ENCODE assay signal across 22 cellular contexts in the genomic region with DNA sequence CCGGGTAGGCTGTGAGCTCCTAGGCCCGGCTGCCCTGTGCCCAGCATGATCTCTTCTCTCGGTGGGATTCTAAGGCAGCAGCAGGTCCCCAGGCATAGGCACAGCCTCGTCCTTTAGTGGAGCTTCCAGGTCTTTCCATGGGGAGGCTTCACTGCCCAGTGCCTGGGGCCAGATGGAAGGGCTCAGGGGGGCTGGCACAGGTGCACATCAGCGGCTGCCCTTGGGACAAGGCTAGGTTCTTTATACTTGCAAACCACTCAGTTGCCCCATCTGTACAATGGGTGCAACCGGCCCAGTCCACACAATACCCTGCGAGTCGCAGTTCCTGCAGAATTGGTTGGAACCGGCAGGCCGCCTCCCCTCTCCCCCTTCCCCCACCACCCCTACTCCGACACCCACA.
"Had no signal": no experiment of that assay in that cellular context is flagged by ENCODE, and none has a peak within 500 bp of the region (broad histone marks: within the 10 kb centered on the region; RNA-seq: fewer than 3 reads in every experiment).

No MANE protein-coding gene starts in this region.

- ATAC-seq: foreskin keratinocyte; gastroesophageal sphincter; heart left ventricle; left ventricle myocardium superior; lower lobe of right lung; natural killer cell; sciatic nerve; stimulated activated naive B cell treated with anti-CD40 and anti-IgM and Interleukin-4, amounts not matched to agents 10 μg/mL and 1 μg/mL and 100 μg/mL, for 72 hours had no signal

- DNase-seq: colonic mucosa; effector CD8-positive, alpha-beta T cell; endodermal cell; foreskin keratinocyte; kidney glomerular epithelial cell; left ventricle myocardium superior; natural killer cell; stimulated activated CD4-positive, alpha-beta T cell treated with anti-CD3 and anti-CD28 coated beads, Interleukin-4, amount 100 ng/mL, for 4 hours; stimulated activated naive B cell treated with anti-CD40 and anti-IgM and Interleukin-4, amounts not matched to agents 10 μg/mL and 1 μg/mL and 100 μg/mL, for 72 hours; transverse colon had no signal

- H3K4me3 Mint-ChIP-seq: dendritic cell treated with granulocyte-macrophage colony-stimulating factor and Interleukin-4, amounts not matched to agents 40 ng/mL and 50 ng/mL, for 4 days; endodermal cell; natural killer cell; stimulated activated naive B cell treated with anti-CD40 and anti-IgM and Interleukin-4, amounts not matched to agents 10 μg/mL and 1 μg/mL and 100 μg/mL, for 72 hours; stimulated activated naive CD8-positive, alpha-beta T cell treated with anti-CD3 and anti-CD28 coated beads, Interleukin-15, Interleukin-2, amounts not matched to agents 100 ng/mL and 50 ng/mL, for 24 hours had no signal

- H3K27me3 ChIP-seq: colonic mucosa, esophagus muscularis mucosa, foreskin keratinocyte, gastroesophageal sphincter, heart left ventricle, hepatocyte, right atrium auricular region, transverse colon, vagina had no signal

- H3K4me1 ChIP-seq: foreskin keratinocyte had no signal

- H3K4me1 Mint-ChIP-seq: endodermal cell had no signal

- H3K4me3 ChIP-seq: colonic mucosa, esophagus muscularis mucosa, gastroesophageal sphincter, heart left ventricle, hepatocyte, lower lobe of right lung, prostate gland, right atrium auricular region, thoracic aorta, transverse colon, vagina had no signal

- H3K27me3 Mint-ChIP-seq: dendritic cell treated with granulocyte-macrophage colony-stimulating factor and Interleukin-4, amounts not matched to agents 40 ng/mL and 50 ng/mL, for 4 days; stimulated activated naive B cell treated with anti-CD40 and anti-IgM and Interleukin-4, amounts not matched to agents 10 μg/mL and 1 μg/mL and 100 μg/mL, for 72 hours; stimulated activated naive CD8-positive, alpha-beta T cell treated with anti-CD3 and anti-CD28 coated beads, Interleukin-15, Interleukin-2, amounts not matched to agents 100 ng/mL and 50 ng/mL, for 24 hours had no signal

- H3K27ac ChIP-seq: colonic mucosa, esophagus muscularis mucosa, foreskin keratinocyte, gastroesophageal sphincter, heart left ventricle, hepatocyte, lower lobe of right lung, prostate gland, right atrium auricular region, thoracic aorta, transverse colon, vagina had no signal

- H3K9me3 ChIP-seq: colonic mucosa, esophagus muscularis mucosa, gastroesophageal sphincter, heart left ventricle, lower lobe of right lung, prostate gland, right atrium auricular region, thoracic aorta, transverse colon, vagina had no signal

- H3K36me3 Mint-ChIP-seq: natural killer cell had no signal

- H3K9me3 Mint-ChIP-seq: dendritic cell treated with granulocyte-macrophage colony-stimulating factor and Interleukin-4, amounts not matched to agents 40 ng/mL and 50 ng/mL, for 4 days; endodermal cell; natural killer cell; stimulated activated naive B cell treated with anti-CD40 and anti-IgM and Interleukin-4, amounts not matched to agents 10 μg/mL and 1 μg/mL and 100 μg/mL, for 72 hours; stimulated activated naive CD8-positive, alpha-beta T cell treated with anti-CD3 and anti-CD28 coated beads, Interleukin-15, Interleukin-2, amounts not matched to agents 100 ng/mL and 50 ng/mL, for 24 hours had no signal

- H3K36me3 ChIP-seq: colonic mucosa, prostate gland, transverse colon had no signal

- H3K27ac Mint-ChIP-seq: dendritic cell treated with granulocyte-macrophage colony-stimulating factor and Interleukin-4, amounts not matched to agents 40 ng/mL and 50 ng/mL, for 4 days; endodermal cell; natural killer cell; stimulated activated naive B cell treated with anti-CD40 and anti-IgM and Interleukin-4, amounts not matched to agents 10 μg/mL and 1 μg/mL and 100 μg/mL, for 72 hours; stimulated activated naive CD8-positive, alpha-beta T cell treated with anti-CD3 and anti-CD28 coated beads, Interleukin-15, Interleukin-2, amounts not matched to agents 100 ng/mL and 50 ng/mL, for 24 hours had no signal
